In the genomic region with DNA sequence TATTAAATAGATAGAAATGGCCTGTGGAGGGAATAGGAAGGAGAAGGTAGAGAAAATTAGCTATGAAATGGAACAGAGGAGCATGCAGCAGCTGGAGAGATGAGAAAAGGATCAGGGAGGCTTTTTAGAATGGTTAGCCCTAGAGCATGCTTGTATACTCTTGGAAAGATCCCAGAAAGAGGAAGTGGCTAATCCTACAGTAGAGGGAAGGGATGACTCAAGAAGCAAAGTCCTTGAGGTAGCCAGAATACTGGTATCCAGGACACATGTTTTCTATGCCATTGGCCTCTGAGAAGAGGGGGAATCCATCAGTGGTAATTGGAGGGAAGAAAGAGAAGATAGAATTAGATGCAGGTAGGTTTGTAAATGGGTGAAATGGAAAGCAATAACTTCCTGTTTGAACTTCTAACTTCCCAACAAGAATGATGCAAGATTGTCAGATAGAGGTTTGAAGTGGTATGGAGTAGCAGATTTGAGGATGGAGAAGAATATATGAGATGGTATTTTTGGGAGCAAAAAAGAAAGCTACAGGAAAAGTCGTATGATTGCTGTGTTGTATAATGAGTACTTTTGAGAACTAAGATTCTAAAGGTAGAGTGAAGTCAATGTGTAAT, we compare ENCODE assay signal across 1 cellular context.
TF ChIP-seq lines count a peak whose summit lies in the region.

No MANE protein-coding gene starts in this region.

TF ChIP-seq in SK-N-SH treated with all-trans-retinoic acid at 6 μM for 48 hours, 23 proteins besides CTCF, POLR2A, EP300 and RAD21 (continued from another document):
- TF ChIP-seq, protein P1, sequence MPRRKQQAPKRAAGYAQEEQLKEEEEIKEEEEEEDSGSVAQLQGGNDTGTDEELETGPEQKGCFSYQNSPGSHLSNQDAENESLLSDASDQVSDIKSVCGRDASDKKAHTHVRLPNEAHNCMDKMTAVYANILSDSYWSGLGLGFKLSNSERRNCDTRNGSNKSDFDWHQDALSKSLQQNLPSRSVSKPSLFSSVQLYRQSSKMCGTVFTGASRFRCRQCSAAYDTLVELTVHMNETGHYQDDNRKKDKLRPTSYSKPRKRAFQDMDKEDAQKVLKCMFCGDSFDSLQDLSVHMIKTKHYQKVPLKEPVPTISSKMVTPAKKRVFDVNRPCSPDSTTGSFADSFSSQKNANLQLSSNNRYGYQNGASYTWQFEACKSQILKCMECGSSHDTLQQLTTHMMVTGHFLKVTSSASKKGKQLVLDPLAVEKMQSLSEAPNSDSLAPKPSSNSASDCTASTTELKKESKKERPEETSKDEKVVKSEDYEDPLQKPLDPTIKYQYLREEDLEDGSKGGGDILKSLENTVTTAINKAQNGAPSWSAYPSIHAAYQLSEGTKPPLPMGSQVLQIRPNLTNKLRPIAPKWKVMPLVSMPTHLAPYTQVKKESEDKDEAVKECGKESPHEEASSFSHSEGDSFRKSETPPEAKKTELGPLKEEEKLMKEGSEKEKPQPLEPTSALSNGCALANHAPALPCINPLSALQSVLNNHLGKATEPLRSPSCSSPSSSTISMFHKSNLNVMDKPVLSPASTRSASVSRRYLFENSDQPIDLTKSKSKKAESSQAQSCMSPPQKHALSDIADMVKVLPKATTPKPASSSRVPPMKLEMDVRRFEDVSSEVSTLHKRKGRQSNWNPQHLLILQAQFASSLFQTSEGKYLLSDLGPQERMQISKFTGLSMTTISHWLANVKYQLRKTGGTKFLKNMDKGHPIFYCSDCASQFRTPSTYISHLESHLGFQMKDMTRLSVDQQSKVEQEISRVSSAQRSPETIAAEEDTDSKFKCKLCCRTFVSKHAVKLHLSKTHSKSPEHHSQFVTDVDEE (CRISPR knock-in tag; IDR thresholded peaks at IDR 0.05) = no peak
- TF ChIP-seq, protein P2, sequence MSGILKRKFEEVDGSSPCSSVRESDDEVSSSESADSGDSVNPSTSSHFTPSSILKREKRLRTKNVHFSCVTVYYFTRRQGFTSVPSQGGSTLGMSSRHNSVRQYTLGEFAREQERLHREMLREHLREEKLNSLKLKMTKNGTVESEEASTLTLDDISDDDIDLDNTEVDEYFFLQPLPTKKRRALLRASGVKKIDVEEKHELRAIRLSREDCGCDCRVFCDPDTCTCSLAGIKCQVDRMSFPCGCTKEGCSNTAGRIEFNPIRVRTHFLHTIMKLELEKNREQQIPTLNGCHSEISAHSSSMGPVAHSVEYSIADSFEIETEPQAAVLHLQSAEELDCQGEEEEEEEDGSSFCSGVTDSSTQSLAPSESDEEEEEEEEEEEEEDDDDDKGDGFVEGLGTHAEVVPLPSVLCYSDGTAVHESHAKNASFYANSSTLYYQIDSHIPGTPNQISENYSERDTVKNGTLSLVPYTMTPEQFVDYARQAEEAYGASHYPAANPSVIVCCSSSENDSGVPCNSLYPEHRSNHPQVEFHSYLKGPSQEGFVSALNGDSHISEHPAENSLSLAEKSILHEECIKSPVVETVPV (CRISPR knock-in tag; IDR thresholded peaks at IDR 0.05) = no peak
- TF ChIP-seq CSDC2 (CRISPR knock-in tag; IDR thresholded peaks at IDR 0.05) = no peak
- TF ChIP-seq PPARA (CRISPR knock-in tag; IDR thresholded peaks at IDR 0.05; ENCODE audit: borderline replicate concordance) = no peak
